ENCODE assay signal across 3 cellular contexts in the genomic region with DNA sequence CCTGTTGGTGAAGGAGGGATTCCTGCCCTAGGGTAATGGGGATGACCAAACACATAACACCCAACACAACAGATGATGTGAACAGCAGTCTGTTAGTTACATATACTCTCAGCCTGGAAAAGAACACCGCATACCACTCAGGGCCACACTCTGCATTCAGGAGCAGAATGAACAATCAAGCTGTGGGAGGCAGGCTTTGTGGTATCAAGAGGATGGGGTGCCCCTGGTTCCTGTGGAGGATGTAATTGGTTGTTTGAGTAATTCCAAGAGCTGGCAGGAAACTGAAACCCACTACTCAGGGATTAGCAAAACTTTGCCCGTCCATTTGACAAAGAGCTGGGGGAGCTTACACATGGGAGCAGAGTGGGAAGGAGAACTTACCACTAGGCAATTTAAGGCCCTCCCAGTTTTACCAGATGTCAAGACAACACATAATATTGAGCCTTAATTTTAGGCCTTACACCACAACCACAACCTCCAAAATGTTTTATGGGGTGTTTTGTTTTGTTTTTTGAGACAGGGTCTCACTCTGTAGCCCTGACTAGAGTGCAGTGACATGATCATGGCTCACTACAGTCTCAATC.
TF ChIP-seq lines count a peak whose summit lies in the region.

No MANE protein-coding gene starts in this region.

TF ChIP-seq in HEK293, 187 proteins besides CTCF, POLR2A, EP300 and RAD21:
- TF ChIP-seq ZIC2 (tag by site-specific recombination; IDR thresholded peaks at IDR 0.05) (peak; percentile 59; the same call in 1 of the 2 replicates), FEZF1 (tag by site-specific recombination; IDR thresholded peaks at IDR 0.05) (peak; percentile 32; the same call in 1 of the 2 replicates), ATF2 (tag by site-specific recombination; IDR thresholded peaks at IDR 0.05; ENCODE audit: low read depth) (no peak)

TF ChIP-seq in WTC11, 78 proteins besides CTCF, POLR2A, EP300 and RAD21:
- TF ChIP-seq ZNF416 (CRISPR knock-in tag; IDR thresholded peaks at IDR 0.05) (no peak), GABPB1 (CRISPR knock-in tag; IDR thresholded peaks at IDR 0.05) (no peak), ELF4 (CRISPR knock-in tag; IDR thresholded peaks at IDR 0.05; ENCODE audit: low read depth) (no peak), SP1 (CRISPR knock-in tag; conservative IDR thresholded peaks at IDR 0.05) (no peak), ATF2 (CRISPR knock-in tag; IDR thresholded peaks at IDR 0.05; ENCODE audit: borderline replicate concordance, low read depth) (no peak)
- TF ChIP-seq, protein P1, sequence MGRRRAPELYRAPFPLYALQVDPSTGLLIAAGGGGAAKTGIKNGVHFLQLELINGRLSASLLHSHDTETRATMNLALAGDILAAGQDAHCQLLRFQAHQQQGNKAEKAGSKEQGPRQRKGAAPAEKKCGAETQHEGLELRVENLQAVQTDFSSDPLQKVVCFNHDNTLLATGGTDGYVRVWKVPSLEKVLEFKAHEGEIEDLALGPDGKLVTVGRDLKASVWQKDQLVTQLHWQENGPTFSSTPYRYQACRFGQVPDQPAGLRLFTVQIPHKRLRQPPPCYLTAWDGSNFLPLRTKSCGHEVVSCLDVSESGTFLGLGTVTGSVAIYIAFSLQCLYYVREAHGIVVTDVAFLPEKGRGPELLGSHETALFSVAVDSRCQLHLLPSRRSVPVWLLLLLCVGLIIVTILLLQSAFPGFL (CRISPR knock-in tag; IDR thresholded peaks at IDR 0.05; ENCODE audit: borderline replicate concordance) = no peak

TF ChIP-seq in H1, 55 proteins besides CTCF, POLR2A, EP300 and RAD21:
- TF ChIP-seq CREB1 (IDR thresholded peaks at IDR 0.05) (no peak), HDAC2 (IDR thresholded peaks at IDR 0.05; ENCODE audit: borderline replicate concordance in 1 of 2, low read depth in 2 of 2, low read length in 2 of 2) (no peak), KDM5A (IDR thresholded peaks at IDR 0.05; ENCODE audit: low read length) (no peak), HDAC6 (IDR thresholded peaks at IDR 0.05; ENCODE audit: low read depth, low read length) (no peak), CBX5 (IDR thresholded peaks at IDR 0.05; ENCODE audit: low read depth, low read length) (no peak), CBX8 (IDR thresholded peaks at IDR 0.05; ENCODE audit: borderline replicate concordance, low read depth, low read length) (no peak)
- TF ChIP-seq, protein P2, sequence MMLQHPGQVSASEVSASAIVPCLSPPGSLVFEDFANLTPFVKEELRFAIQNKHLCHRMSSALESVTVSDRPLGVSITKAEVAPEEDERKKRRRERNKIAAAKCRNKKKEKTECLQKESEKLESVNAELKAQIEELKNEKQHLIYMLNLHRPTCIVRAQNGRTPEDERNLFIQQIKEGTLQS (IDR thresholded peaks at IDR 0.05; ENCODE audit: insufficient read depth, low read depth, low read length) = no peak
